Comparison of ENCODE assay signal across 1 cellular context in the genomic region with DNA sequence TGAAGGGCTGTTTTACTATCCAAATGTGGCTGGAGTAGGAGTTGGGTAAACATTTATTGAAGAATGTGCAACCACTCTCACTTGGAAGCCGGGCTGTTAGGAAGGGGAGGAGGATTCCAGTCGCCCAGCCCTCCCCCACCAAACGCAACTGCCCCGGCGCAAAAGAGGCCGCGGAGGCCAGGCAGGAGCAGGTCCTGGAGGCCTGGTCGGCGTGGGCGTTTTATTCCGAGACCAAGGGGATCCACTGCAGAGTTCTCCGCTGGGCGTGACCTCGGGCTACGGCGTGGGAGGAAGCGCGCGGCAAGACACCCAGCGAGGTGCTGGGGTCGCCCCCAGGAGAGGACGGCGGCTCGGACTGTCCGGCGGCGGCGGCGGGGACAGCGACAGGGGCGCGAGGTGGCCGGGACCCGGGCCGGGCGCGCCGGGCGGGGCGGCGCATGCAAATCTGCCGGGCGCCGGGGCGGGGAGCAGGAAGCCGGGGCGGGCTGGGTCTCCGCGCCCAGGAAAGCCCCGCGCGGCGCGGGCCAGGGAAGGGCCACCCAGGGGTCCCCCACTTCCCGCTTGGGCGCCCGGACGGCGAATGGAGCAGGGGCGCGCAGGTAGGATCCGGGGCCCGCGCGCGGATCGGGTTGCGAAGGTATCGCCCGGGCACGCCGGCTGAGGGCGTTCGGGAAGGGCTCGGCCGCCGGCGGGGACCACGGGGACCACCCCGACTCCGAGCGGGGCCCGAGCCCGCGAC.
TF ChIP-seq lines count a peak whose summit lies in the region.

TSS of gene IL4R (plus strand) at position 553 of the 739 bp plus-strand sequence. CDS start 26,230 bp downstream, outside the sequence.

TF ChIP-seq in endothelial cell of umbilical vein, 7 proteins besides CTCF, POLR2A, EP300 and RAD21:
- no peak for TF ChIP-seq EZH2 (IDR thresholded peaks at IDR 0.05; ENCODE audit: borderline replicate concordance, low read depth, low read length, severe bottlenecking)
- no peak for TF ChIP-seq MAX (IDR thresholded peaks at IDR 0.05; ENCODE audit: insufficient read depth, insufficient read length)
- TF ChIP-seq MYC (IDR thresholded peaks at IDR 0.05; ENCODE audit: low read depth, low read length) = no peak
- no peak for TF ChIP-seq POLR2AphosphoS5 (IDR thresholded peaks at IDR 0.05; ENCODE audit: insufficient read depth, low read depth, low read length)
- TF ChIP-seq FOS (IDR thresholded peaks at IDR 0.05; ENCODE audit: borderline replicate concordance, insufficient read depth, low read length) = no peak
- no peak for TF ChIP-seq GATA2 (IDR thresholded peaks at IDR 0.05; ENCODE audit: insufficient read depth, insufficient read length, low read depth, low read length)
- no peak for TF ChIP-seq JUN (IDR thresholded peaks at IDR 0.05; ENCODE audit: borderline replicate concordance, insufficient read depth, insufficient read length, low read depth)
